In the genomic region with DNA sequence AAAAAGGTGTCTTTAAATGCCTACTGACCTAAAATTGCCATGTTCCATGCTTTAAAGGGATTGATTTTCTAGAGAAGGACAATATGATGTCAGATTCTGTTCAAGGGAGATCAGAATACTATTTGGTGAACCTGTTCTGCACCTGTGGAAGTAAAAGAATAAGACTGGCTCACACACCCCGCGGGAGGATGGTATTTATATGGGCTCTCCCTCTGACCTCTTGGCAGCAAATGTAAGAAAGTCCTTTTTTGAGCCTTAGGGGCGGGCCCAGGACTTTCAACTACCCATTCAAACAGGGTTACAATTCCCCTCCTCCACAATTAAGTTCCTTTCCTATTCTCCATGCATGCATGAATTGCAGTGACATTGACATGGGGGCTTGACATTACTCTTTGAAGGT, we compare ENCODE assay signal across 16 cellular contexts. TPM values are rescaled to one million over a fixed set of nuclear protein-coding genes. Genes with fewer than 3 reads are reported as not detected.
DNase-seq lines count a peak whose midpoint lies in the region; ATAC-seq, FAIRE-seq and TF ChIP-seq lines count a peak whose summit lies in the region.
"Had no signal": no experiment of that assay in that cellular context is flagged by ENCODE, and none has a peak within 500 bp of the region (broad histone marks: within the 10 kb centered on the region; RNA-seq: fewer than 3 reads in every experiment).

No MANE protein-coding gene starts in this region.

- dilution Hi-C loops in keratinocyte (cut with MboI; ENCODE audit: extremely low pct_ligation_motif_present, low sequenced_read_pairs): no loop called here

- no peaks in the 10 kb centered on the region for H3K9me3 Mint-ChIP-seq in activated CD4-positive, alpha-beta T cell treated with anti-CD3 and anti-CD28 coated beads for 36 hours (ENCODE audit: low read depth)
- no peaks in the 10 kb centered on the region for H3K9me3 Mint-ChIP-seq in stimulated activated naive CD8-positive, alpha-beta T cell treated with anti-CD3 and anti-CD28 coated beads, Interleukin-15, Interleukin-2, amounts not matched to agents 100 ng/mL and 50 ng/mL, for 24 hours
- no peaks in the 10 kb centered on the region for H3K9me3 Mint-ChIP-seq in stimulated activated naive CD8-positive, alpha-beta T cell treated with anti-CD3 and anti-CD28 coated beads, Interleukin-15, amount 100 ng/mL, for 72 hours
- H3K9me3 Mint-ChIP-seq in GM23338: no peaks in the 10 kb centered on the region

- H3K27ac Mint-ChIP-seq in activated CD4-positive, alpha-beta T cell treated with anti-CD3 and anti-CD28 coated beads for 36 hours: peak overlapping the region; percentile 26
- peak overlapping the region; percentile 74 for H3K27ac Mint-ChIP-seq in stimulated activated naive CD8-positive, alpha-beta T cell treated with anti-CD3 and anti-CD28 coated beads, Interleukin-15, Interleukin-2, amounts not matched to agents 100 ng/mL and 50 ng/mL, for 24 hours
- H3K27ac Mint-ChIP-seq in stimulated activated naive CD8-positive, alpha-beta T cell treated with anti-CD3 and anti-CD28 coated beads, Interleukin-15, amount 100 ng/mL, for 72 hours: no peak overlapping the region
- no peak overlapping the region for H3K27ac Mint-ChIP-seq in GM23338

- H3K9me1 ChIP-seq in keratinocyte (ENCODE audit: control insufficient read depth, extremely low read depth, insufficient read depth, low read length): peaks cover 3% of the 10 kb centered on the region

- H3K27ac ChIP-seq in keratinocyte (ENCODE audit: control insufficient read depth, insufficient read depth, low read length) (peak overlapping the region; percentile 8), GM23338 (ENCODE audit: low read depth) (no peak overlapping the region)
- H3K27ac ChIP-seq: PC-9 had no signal

- H3K4me1 ChIP-seq in keratinocyte (ENCODE audit: control insufficient read depth, extremely low read depth, insufficient read depth, low read length) (no peaks in the 10 kb centered on the region), GM23338 (ENCODE audit: insufficient read depth) (0 out of 2 replicates have a peak, but pooled peaks cover 6% of the 10 kb centered on the region)

- peaks cover 4% of the 10 kb centered on the region for H4K20me1 ChIP-seq in keratinocyte (ENCODE audit: control insufficient read depth, extremely low read depth, insufficient read depth, low read length)
- H4K20me1 ChIP-seq in GM23338 (replicated peaks; ENCODE audit: insufficient read depth): peaks cover 22% of the 10 kb centered on the region

- H3K9me3 ChIP-seq in keratinocyte (ENCODE audit: control insufficient read depth, low read depth, low read length): no peaks in the 10 kb centered on the region

- H3K9ac ChIP-seq in keratinocyte (ENCODE audit: control insufficient read depth, extremely low read depth, insufficient read depth, low read length): no peak overlapping the region

- POLR2A ChIA-PET in activated CD4-positive, alpha-beta T cell treated with anti-CD3 and anti-CD28 coated beads for 36 hours (lab: Charles Lee): no interaction called here

- no peak overlapping the region for H3K4me3 Mint-ChIP-seq in activated CD4-positive, alpha-beta T cell treated with anti-CD3 and anti-CD28 coated beads for 36 hours
- H3K4me3 Mint-ChIP-seq in stimulated activated naive CD8-positive, alpha-beta T cell treated with anti-CD3 and anti-CD28 coated beads, Interleukin-15, Interleukin-2, amounts not matched to agents 100 ng/mL and 50 ng/mL, for 24 hours: no peak overlapping the region
- H3K4me3 Mint-ChIP-seq in stimulated activated naive CD8-positive, alpha-beta T cell treated with anti-CD3 and anti-CD28 coated beads, Interleukin-15, amount 100 ng/mL, for 72 hours: no peak overlapping the region
- H3K4me3 Mint-ChIP-seq in GM23338: no peak overlapping the region

- TF ChIP-seq CTCF in keratinocyte (optimal IDR thresholded peaks at IDR 0.05 in 1 of 3, IDR thresholded peaks at IDR 0.05 in 1 of 3, conservative IDR thresholded peaks at IDR 0.05 in 1 of 3; ENCODE audit: extremely low read depth in 1 of 3, insufficient read depth in 2 of 3, low read length in 3 of 3) (no peak), GM23338 (conservative IDR thresholded peaks at IDR 0.05; ENCODE audit: low read depth in 2 of 2) (no peak)

- intact Hi-C loops in activated CD4-positive, alpha-beta T cell treated with anti-CD3 and anti-CD28 coated beads for 36 hours (cut with DNase I, micrococcal nuclease): loop anchor here in 1 of 2 experiments (5.0 kb wide), 1 partner anchor 79 kb away; no protein-coding TSS in a partner anchor

- DNase-seq in activated CD4-positive, alpha-beta T cell treated with anti-CD3 and anti-CD28 coated beads for 36 hours: no peak
- DNase-seq in activated CD4-positive, alpha-beta T cell treated with anti-CD3 and anti-CD28 coated beads for 1 hour: no peak
- no peak for DNase-seq in stimulated activated naive CD8-positive, alpha-beta T cell treated with anti-CD3 and anti-CD28 coated beads, Interleukin-15, amount 100 ng/mL, for 72 hours
- DNase-seq in keratinocyte (ENCODE audit: low read depth, low spot score) (no peak), GM23338 (ENCODE audit: low spot score) (no peak)
- no peak for DNase-seq in central memory CD4-positive, alpha-beta T cell
- DNase-seq: 8988T, C1 segment of cervical spinal cord, COR-L47, KG1, NCI-H1048, NCI-H69, PC-9 had no signal

- no peak overlapping the region for H3K4me3 ChIP-seq in keratinocyte (ENCODE audit: control insufficient read depth in 2 of 3, extremely low read depth in 1 of 3, insufficient read depth in 2 of 3, low read depth in 1 of 3, low read length in 3 of 3)
- no peak overlapping the region for H3K4me3 ChIP-seq in GM23338
- H3K4me3 ChIP-seq: PC-9 had no signal

- H3K27me3 Mint-ChIP-seq in activated CD4-positive, alpha-beta T cell treated with anti-CD3 and anti-CD28 coated beads for 36 hours: no peaks in the 10 kb centered on the region
- no peaks in the 10 kb centered on the region for H3K27me3 Mint-ChIP-seq in stimulated activated naive CD8-positive, alpha-beta T cell treated with anti-CD3 and anti-CD28 coated beads, Interleukin-15, Interleukin-2, amounts not matched to agents 100 ng/mL and 50 ng/mL, for 24 hours
- H3K27me3 Mint-ChIP-seq in stimulated activated naive CD8-positive, alpha-beta T cell treated with anti-CD3 and anti-CD28 coated beads, Interleukin-15, amount 100 ng/mL, for 72 hours: no peaks in the 10 kb centered on the region
- peaks cover 4% of the 10 kb centered on the region for H3K27me3 Mint-ChIP-seq in GM23338 (ENCODE audit: insufficient read depth, low read depth, poor library complexity)

- H3F3A ChIP-seq in GM23338 (replicated peaks; ENCODE audit: low read depth): peaks cover 8% of the 10 kb centered on the region; the same call in 1 of the 2 replicates

- peaks cover 29% of the 10 kb centered on the region for H3K36me3 Mint-ChIP-seq in activated CD4-positive, alpha-beta T cell treated with anti-CD3 and anti-CD28 coated beads for 36 hours (ENCODE audit: low read depth)
- peaks cover 24% of the 10 kb centered on the region for H3K36me3 Mint-ChIP-seq in stimulated activated naive CD8-positive, alpha-beta T cell treated with anti-CD3 and anti-CD28 coated beads, Interleukin-15, Interleukin-2, amounts not matched to agents 100 ng/mL and 50 ng/mL, for 24 hours (ENCODE audit: low read depth)
- H3K36me3 Mint-ChIP-seq in GM23338 (ENCODE audit: low read depth): 0 out of 3 replicates have a peak, but pooled peaks cover 3% of the 10 kb centered on the region

- CTCF ChIA-PET in activated CD4-positive, alpha-beta T cell treated with anti-CD3 and anti-CD28 coated beads for 36 hours (lab: Charles Lee): interaction anchor here (1.1 to 3.4 kb wide), 4 partner anchors 17 to 158 kb away, joined by 3 to 15 read pairs (median 8); no protein-coding TSS in a partner anchor

- no peak for ATAC-seq in activated CD4-positive, alpha-beta T cell treated with anti-CD3 and anti-CD28 coated beads for 36 hours
- ATAC-seq in stimulated activated naive CD8-positive, alpha-beta T cell treated with anti-CD3 and anti-CD28 coated beads, Interleukin-15, amount 100 ng/mL, for 72 hours: no peak
- ATAC-seq in GM23338 (no peak), HG02884 (IDR thresholded peaks at IDR 0.05; ENCODE audit: unreplicated experiment) (no peak)

- H3K36me3 ChIP-seq in keratinocyte (ENCODE audit: control insufficient read depth in 2 of 2, extremely low read depth in 1 of 2, insufficient read depth in 2 of 2, low read length in 2 of 2) (peaks cover 1 to 4% of the 10 kb centered on the region in 2 experiments), GM23338 (ENCODE audit: insufficient read depth) (no peaks in the 10 kb centered on the region)

- H3K9me2 ChIP-seq in GM23338 (ENCODE audit: insufficient read depth): no peaks in the 10 kb centered on the region

- FAIRE-seq in keratinocyte (lab: Jason Lieb, UNC): no peak
- FAIRE-seq: H54 had no signal

- no peak overlapping the region for H2AFZ ChIP-seq in keratinocyte (ENCODE audit: control insufficient read depth, low read length)
- no peak overlapping the region for H2AFZ ChIP-seq in GM23338
- H2AFZ ChIP-seq: PC-9 had no signal

- H3K4me2 ChIP-seq in keratinocyte (ENCODE audit: control insufficient read depth, extremely low read depth, insufficient read depth, low read depth, low read length) (no peak overlapping the region), GM23338 (no peak overlapping the region)
- H3K4me2 ChIP-seq: PC-9 had no signal

- H3K27me3 ChIP-seq in keratinocyte (ENCODE audit: control insufficient read depth, extremely low read depth, insufficient read depth, low read length) (no peaks in the 10 kb centered on the region), GM23338 (ENCODE audit: insufficient read depth) (no peaks in the 10 kb centered on the region)

- H3K79me2 ChIP-seq in keratinocyte (ENCODE audit: control insufficient read depth, insufficient read depth, low read length) (peaks cover 81% of the 10 kb centered on the region), GM23338 (replicated peaks; ENCODE audit: insufficient read depth) (peaks cover 38% of the 10 kb centered on the region)

- peaks cover 66% of the 10 kb centered on the region for H3K4me1 Mint-ChIP-seq in activated CD4-positive, alpha-beta T cell treated with anti-CD3 and anti-CD28 coated beads for 36 hours
- H3K4me1 Mint-ChIP-seq in stimulated activated naive CD8-positive, alpha-beta T cell treated with anti-CD3 and anti-CD28 coated beads, Interleukin-15, Interleukin-2, amounts not matched to agents 100 ng/mL and 50 ng/mL, for 24 hours (ENCODE audit: low read depth): peaks cover 79% of the 10 kb centered on the region
- peaks cover 71% of the 10 kb centered on the region for H3K4me1 Mint-ChIP-seq in stimulated activated naive CD8-positive, alpha-beta T cell treated with anti-CD3 and anti-CD28 coated beads, Interleukin-15, amount 100 ng/mL, for 72 hours
- peaks cover 27% of the 10 kb centered on the region for H3K4me1 Mint-ChIP-seq in GM23338

RNA-seq across cellular contexts. Expression of gene WASF2, which starts 42.1 kb away (rescaled TPM):
- total RNA-seq in activated CD4-positive, alpha-beta T cell treated with anti-CD3 and anti-CD28 coated beads for 36 hours: 100 to 1,000 TPM; 104 to 132 TPM
- polyA plus RNA-seq in keratinocyte (31.3 to 53.8 TPM (median 42.9 TPM) in 3 replicates), GM23338 (2016; fragmentation: Nextera tagmentation; extraction: Ambion mirVana) (89.5 and 95.6 TPM in 2 replicates)
- polyA plus RNA-seq in keratinocyte (2011; ENCODE audit: low read depth): 43.3 TPM
- polyA plus RNA-seq in keratinocyte (2011; cell fraction: cytosol; rRNA removed): 52.9 and 67.2 TPM in 2 replicates
- 50.6 and 59.2 TPM in 2 replicates for polyA plus RNA-seq in keratinocyte (2011; cell fraction: nucleus; rRNA removed)
- polyA plus RNA-seq in keratinocyte (2012; ENCODE audit: low replicate concordance): 49.9 and 65.8 TPM in 2 replicates
- 53.1 to 145 TPM (median 57.9 TPM) in 3 replicates for polyA minus RNA-seq in keratinocyte
- 49.5 TPM for polyA minus RNA-seq in keratinocyte (2011; cell fraction: cytosol; rRNA and poly(A)+ RNA removed)
- polyA minus RNA-seq in keratinocyte (2011; cell fraction: nucleus; rRNA and poly(A)+ RNA removed): 25.2 and 42.4 TPM in 2 replicates
- 37.2 and 40.9 TPM in 2 replicates for total RNA-seq in GM23338 (2014; rRNA removed; shearing (Covaris generic))

RNA-seq across cellular contexts. Expression of gene GPR3, which starts 55.5 kb away (rescaled TPM):
- 1 to 10 TPM; 1.1 to 1.3 TPM for total RNA-seq in activated CD4-positive, alpha-beta T cell treated with anti-CD3 and anti-CD28 coated beads for 36 hours
- polyA plus RNA-seq in keratinocyte (0.94 to 2.5 TPM (median 1.4 TPM) in 3 replicates), GM23338 (2016; fragmentation: Nextera tagmentation; extraction: Ambion mirVana) (5.8 and 5.9 TPM in 2 replicates)
- not detected for polyA plus RNA-seq in keratinocyte (2011; ENCODE audit: low read depth)
- polyA plus RNA-seq in keratinocyte (2011; cell fraction: cytosol; rRNA removed): 1.2 and 1.5 TPM in 2 replicates
- 2.1 and 2.7 TPM in 2 replicates for polyA plus RNA-seq in keratinocyte (2011; cell fraction: nucleus; rRNA removed)
- polyA plus RNA-seq in keratinocyte (2012; ENCODE audit: low replicate concordance): 0.41 and 1.6 TPM in 2 replicates
- 0.59 to 2.7 TPM (median 1.2 TPM) in 3 replicates for polyA minus RNA-seq in keratinocyte
- 2.7 TPM for polyA minus RNA-seq in keratinocyte (2011; cell fraction: cytosol; rRNA and poly(A)+ RNA removed)
- polyA minus RNA-seq in keratinocyte (2011; cell fraction: nucleus; rRNA and poly(A)+ RNA removed): 0.74 and 1.2 TPM in 2 replicates
- total RNA-seq in GM23338 (2014; rRNA removed; shearing (Covaris generic)): 6.6 and 9.1 TPM in 2 replicates

Comparison
In these comparisons a context has a peak if more than half of its experiments do, and no peak if none do; other contexts are left out.
1. H3K27ac Mint-ChIP-seq: peak in activated CD4-positive, alpha-beta T cell treated with anti-CD3 and anti-CD28 coated beads for 36 hours (single experiment) and stimulated activated naive CD8-positive, alpha-beta T cell treated with anti-CD3 and anti-CD28 coated beads, Interleukin-15, Interleukin-2, amounts not matched to agents 100 ng/mL and 50 ng/mL, for 24 hours (single experiment); none in stimulated activated naive CD8-positive, alpha-beta T cell treated with anti-CD3 and anti-CD28 coated beads, Interleukin-15, amount 100 ng/mL, for 72 hours (0 of 2) and GM23338 (single experiment).